8 cellular contexts compared by ENCODE assay signal in genomic region chr5:142145106-142145900, GRCh38. TPM values are rescaled to one million over a fixed set of nuclear protein-coding genes. Genes with fewer than 3 reads are reported as not detected.
DNase-seq lines count a peak whose midpoint lies in the region; ATAC-seq, FAIRE-seq and TF ChIP-seq lines count a peak whose summit lies in the region.

No MANE protein-coding gene starts in this region.

- FAIRE-seq in GM12892 (lab: Jason Lieb, UNC): peak; percentile 90

- CTCF ChIA-PET in activated CD4-positive, alpha-beta memory T cell treated with anti-CD3 and anti-CD28 coated beads for 36 hours (lab: Charles Lee): interaction anchor here (0.6 to 8.4 kb wide), 15 partner anchors 12 to 526 kb away, joined by 3 to 197 read pairs (median 4); partner anchors contain the start of genes GNPDA1 and RNF14

- TF ChIP-seq CTCF in 22Rv1 (IDR thresholded peaks at IDR 0.05): peak; percentile 89
- TF ChIP-seq CTCF in endothelial cell (IDR thresholded peaks at IDR 0.05; ENCODE audit: unreplicated experiment): peak; percentile 62

- peak; percentile 93 for ATAC-seq in HG02981 (IDR thresholded peaks at IDR 0.05; ENCODE audit: unreplicated experiment)

- no peaks in the 10 kb centered on the region for H3K9me3 Mint-ChIP-seq in activated CD4-positive, alpha-beta memory T cell treated with anti-CD3 and anti-CD28 coated beads for 36 hours
- no peaks in the 10 kb centered on the region for H3K9me3 Mint-ChIP-seq in endothelial cell (ENCODE audit: unreplicated experiment)

- DNase-seq in GM12892 (ENCODE audit: insufficient read length): peak; percentile 14
- DNase-seq in NCI-H69 (lab: John Stamatoyannopoulos, UW): peak; percentile 74
- DNase-seq in activated CD4-positive, alpha-beta memory T cell treated with anti-CD3 and anti-CD28 coated beads for 36 hours: peak; percentile 67
- peak; percentile 62 for DNase-seq in endothelial cell (ENCODE audit: low spot score)
- peak; percentile 71 for DNase-seq in mucosa of gallbladder (ENCODE audit: low spot score)
- DNase-seq in stimulated activated naive CD4-positive, alpha-beta T cell (lab: John Stamatoyannopoulos, UW): peak in 5 of 6 experiments; percentile 23 to 63 (median 40)

- no peak overlapping the region for H3K4me3 Mint-ChIP-seq in activated CD4-positive, alpha-beta memory T cell treated with anti-CD3 and anti-CD28 coated beads for 36 hours
- H3K4me3 Mint-ChIP-seq in endothelial cell (ENCODE audit: unreplicated experiment): no peak overlapping the region

- POLR2A ChIA-PET in activated CD4-positive, alpha-beta memory T cell treated with anti-CD3 and anti-CD28 coated beads for 36 hours (lab: Charles Lee): no interaction called here

- no peaks in the 10 kb centered on the region for H3K27me3 Mint-ChIP-seq in activated CD4-positive, alpha-beta memory T cell treated with anti-CD3 and anti-CD28 coated beads for 36 hours
- no peaks in the 10 kb centered on the region for H3K27me3 Mint-ChIP-seq in endothelial cell (ENCODE audit: unreplicated experiment)

- no peak overlapping the region for H3K27ac ChIP-seq in 22Rv1

- intact Hi-C loops in activated CD4-positive, alpha-beta memory T cell treated with anti-CD3 and anti-CD28 coated beads for 36 hours (cut with micrococcal nuclease): loop anchor here (1.0 to 2.0 kb wide), 3 partner anchors 133 to 453 kb away; no protein-coding TSS in a partner anchor

- peaks cover 2% of the 10 kb centered on the region for H3K4me1 Mint-ChIP-seq in activated CD4-positive, alpha-beta memory T cell treated with anti-CD3 and anti-CD28 coated beads for 36 hours (ENCODE audit: low read depth)
- no peaks in the 10 kb centered on the region for H3K4me1 Mint-ChIP-seq in endothelial cell (ENCODE audit: unreplicated experiment)

- no peak overlapping the region for H3K27ac Mint-ChIP-seq in activated CD4-positive, alpha-beta memory T cell treated with anti-CD3 and anti-CD28 coated beads for 36 hours
- H3K27ac Mint-ChIP-seq in endothelial cell (ENCODE audit: unreplicated experiment): no peak overlapping the region

- no peak for TF ChIP-seq POLR2A in GM12892 (IDR thresholded peaks at IDR 0.05; ENCODE audit: low read depth, low read length)

- H3K36me3 Mint-ChIP-seq in activated CD4-positive, alpha-beta memory T cell treated with anti-CD3 and anti-CD28 coated beads for 36 hours: peaks cover 32% of the 10 kb centered on the region
- H3K36me3 Mint-ChIP-seq in endothelial cell (ENCODE audit: low read depth, unreplicated experiment): peaks cover 11% of the 10 kb centered on the region

RNA-seq across cellular contexts. Expression of gene NDFIP1, which starts 36.7 kb away (rescaled TPM):
- polyA plus RNA-seq in GM12892 (2012; ENCODE audit: missing spikeins): 2.3 TPM
- 10 to 100 TPM; 74.6 to 76.4 TPM for total RNA-seq in activated CD4-positive, alpha-beta memory T cell treated with anti-CD3 and anti-CD28 coated beads for 36 hours
- total RNA-seq in endothelial cell (ENCODE audit: unreplicated experiment): 34.8 TPM
- 80.0 TPM for total RNA-seq in mucosa of gallbladder

Comparison
In these comparisons a context has a peak if more than half of its experiments do, and no peak if none do; other contexts are left out.
1. DNase-seq: peak in every context shown above with its lines; median percentile 74 in NCI-H69; 71 in mucosa of gallbladder; 67 in activated CD4-positive, alpha-beta memory T cell treated with anti-CD3 and anti-CD28 coated beads for 36 hours; 62 in endothelial cell; 40 in stimulated activated naive CD4-positive, alpha-beta T cell; 14 in GM12892.